Comparison of ENCODE assay signal across 11 cellular contexts in the genomic region with DNA sequence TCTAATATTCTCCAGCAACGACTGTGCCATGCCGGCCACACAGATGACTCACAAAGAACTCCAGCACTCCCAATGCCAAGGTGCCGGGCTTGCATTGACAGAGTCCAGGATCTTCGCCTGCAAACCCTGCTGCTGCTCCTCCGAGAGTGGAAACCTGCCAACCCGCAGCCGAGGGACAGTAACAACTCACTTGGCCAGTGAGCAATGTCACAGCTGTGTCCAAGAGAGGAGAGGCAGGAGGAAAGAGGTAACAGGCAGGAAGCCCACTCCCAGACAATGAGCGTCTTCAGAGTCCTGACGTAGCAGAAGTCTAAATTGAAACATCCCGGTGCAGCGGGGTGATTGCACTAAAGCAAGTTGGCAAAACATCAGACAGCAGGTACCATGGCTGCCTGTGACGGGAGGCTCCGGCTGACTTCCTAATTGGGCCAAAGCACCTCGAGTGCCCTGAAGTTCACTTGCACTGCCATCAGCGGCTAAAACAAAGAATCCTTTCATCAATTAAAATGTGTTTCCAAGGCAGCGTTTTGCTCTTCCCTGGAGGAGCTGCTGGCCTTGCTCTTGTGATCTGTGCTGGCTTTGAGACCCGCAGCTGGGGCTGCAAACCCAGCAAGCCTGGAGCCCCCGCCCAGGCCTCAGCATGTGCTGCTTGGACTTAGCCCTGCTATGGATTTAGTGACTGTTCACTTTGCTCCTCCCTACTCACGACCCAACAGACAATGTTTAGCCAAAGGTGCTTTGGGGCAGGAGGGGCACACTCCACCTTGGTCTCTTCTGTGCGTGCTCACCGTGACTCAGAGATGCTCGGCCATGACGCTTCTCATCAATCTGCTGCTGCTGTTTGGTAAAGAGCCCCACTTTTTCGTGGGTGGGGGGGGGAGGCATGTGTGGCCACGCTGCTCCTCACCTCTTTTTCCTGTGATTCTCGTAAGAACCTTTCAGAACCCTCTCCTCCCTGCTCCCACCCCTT.
A peak's percentile ranks its signal among the peaks of the same experiment; 100 is the strongest.
DNase-seq lines count a peak whose midpoint lies in the region; ATAC-seq lines count a peak whose summit lies in the region.
"Had no signal": no experiment of that assay in that cellular context is flagged by ENCODE, and none has a peak within 500 bp of the region (broad histone marks: within the 10 kb centered on the region; RNA-seq: fewer than 3 reads in every experiment).

No MANE protein-coding gene starts in this region.

- H3K36me3 ChIP-seq in muscle layer of duodenum (ENCODE audit: control insufficient read depth in 1 of 2, insufficient read depth in 2 of 2, low read length in 2 of 2) = peaks cover 7 to 13% of the 10 kb centered on the region in 2 donors

- H3K27me3 ChIP-seq in muscle layer of duodenum (ENCODE audit: low read depth, low read length) = no peaks in the 10 kb centered on the region
- H3K27me3 ChIP-seq: esophagus muscularis mucosa had no signal

- ATAC-seq in GM18519 (IDR thresholded peaks at IDR 0.05; ENCODE audit: low FRiP score, unreplicated experiment) (no peak), HG03196 (IDR thresholded peaks at IDR 0.05; ENCODE audit: unreplicated experiment) (no peak), HG03039 (IDR thresholded peaks at IDR 0.05; ENCODE audit: unreplicated experiment) (no peak), GM18517 (IDR thresholded peaks at IDR 0.05; ENCODE audit: unreplicated experiment) (no peak)
- ATAC-seq: activated CD8-positive, alpha-beta memory T cell treated with anti-CD3 and anti-CD28 coated beads, Interleukin-2, amount 10 ng/mL, durations not matched to agents 7 days and 5 days had no signal

- H3K4me3 ChIP-seq in muscle layer of duodenum (ENCODE audit: low read depth in 1 of 2, low read length in 2 of 2) = peak overlapping the region; percentile 14 to 46

- H3K9me3 ChIP-seq in muscle layer of duodenum (ENCODE audit: control insufficient read depth in 1 of 2, low read length in 2 of 2) = peaks cover 0 to 7% of the 10 kb centered on the region in 2 donors

- H3K4me1 ChIP-seq in muscle layer of duodenum (ENCODE audit: control insufficient read depth in 1 of 2, insufficient read depth in 2 of 2, low read length in 2 of 2) = peaks cover 0 to 23% of the 10 kb centered on the region in 2 donors

- H3K27ac ChIP-seq in muscle layer of duodenum (ENCODE audit: low read length) = no peak overlapping the region

- peak; percentile 19 for DNase-seq in AG08395 (ENCODE audit: low spot score)
- DNase-seq in NCI-H446 treated with DMSO at 0.1 percent for 48 hours (lab: John Stamatoyannopoulos, UW) = peak; percentile 4
- DNase-seq in epidermal melanocyte (ENCODE audit: insufficient read length, low spot score) = peak; percentile 54
- DNase-seq: activated CD8-positive, alpha-beta memory T cell treated with anti-CD3 and anti-CD28 coated beads, Interleukin-2, amount 10 ng/mL, durations not matched to agents 7 days and 5 days; MM.1S had no signal

Comparison
In these comparisons a context has a peak if more than half of its experiments do, and no peak if none do; other contexts are left out.
1. DNase-seq: peak in every context shown above with its lines; median percentile 54 in epidermal melanocyte; 19 in AG08395; 4 in NCI-H446 treated with DMSO at 0.1 percent for 48 hours.